Comparison of ENCODE assay signal across 11 cellular contexts in the genomic region with DNA sequence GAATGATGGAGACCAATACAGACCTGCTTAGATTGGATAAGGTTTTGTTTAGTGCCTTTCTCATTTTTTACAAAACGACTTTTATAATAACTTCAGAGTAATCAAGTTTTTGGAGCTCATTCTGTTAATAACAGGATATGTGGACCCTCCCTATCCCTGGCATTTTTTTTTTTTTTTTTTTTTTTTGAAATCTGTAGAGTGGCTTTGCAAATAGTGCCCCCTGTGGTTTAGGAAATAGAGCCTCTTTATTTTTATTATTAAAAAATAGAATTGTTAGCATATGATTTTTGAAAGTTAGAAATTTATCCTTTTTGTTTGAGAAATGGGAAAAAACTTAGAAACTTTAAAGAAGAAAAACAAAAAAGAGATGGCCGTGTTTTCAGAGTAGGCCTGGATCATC. TPM values are rescaled to one million over a fixed set of nuclear protein-coding genes. Genes with fewer than 3 reads are reported as not detected.
DNase-seq lines count a peak whose midpoint lies in the region; ATAC-seq and TF ChIP-seq lines count a peak whose summit lies in the region.
"Had no signal": no experiment of that assay in that cellular context is flagged by ENCODE, and none has a peak within 500 bp of the region (broad histone marks: within the 10 kb centered on the region; RNA-seq: fewer than 3 reads in every experiment).

No MANE protein-coding gene starts in this region.

- no peak for DNase-seq in body of pancreas
- DNase-seq in lung microvascular endothelial cell (ENCODE audit: low read depth in 2 of 2) = peak; percentile 27 to 28
- no peak for DNase-seq in G401 (ENCODE audit: low spot score)
- DNase-seq in Caco-2 = no peak
- DNase-seq: activated CD8-positive, alpha-beta memory T cell treated with anti-CD3 and anti-CD28 coated beads for 24 hours; activated naive CD8-positive, alpha-beta T cell treated with anti-CD3 and anti-CD28 coated beads, Interleukin-2, amount 50 U/mL, for 24 hours had no signal

- H3K4me1 Mint-ChIP-seq in IgD-negative memory B cell (peaks cover 46 to 50% (median 48%) of the 10 kb centered on the region in 3 donors), Caco-2 (ENCODE audit: low read depth, unreplicated experiment) (no peaks in the 10 kb centered on the region)

- no peaks in the 10 kb centered on the region for H3K9me3 ChIP-seq in body of pancreas
- H3K9me3 ChIP-seq in Caco-2 = no peaks in the 10 kb centered on the region
- H3K9me3 ChIP-seq: neutrophil had no signal

- H3K27me3 ChIP-seq in body of pancreas (no peaks in the 10 kb centered on the region), Caco-2 (replicated peaks; ENCODE audit: control insufficient read depth, insufficient read depth, low read length) (no peaks in the 10 kb centered on the region)
- H3K27me3 ChIP-seq: neutrophil had no signal

- intact Hi-C loops in body of pancreas (cut with DNase I) (loop anchor here (10.0 kb wide), 1 partner anchor 54 kb away; no protein-coding TSS in a partner anchor), Caco-2 (cut with micrococcal nuclease; ENCODE audit: unreplicated experiment) (loop anchor here (1.0 kb wide), 2 partner anchors 59 to 180 kb away; no protein-coding TSS in a partner anchor)

- peaks cover 13% of the 10 kb centered on the region for H3K4me1 ChIP-seq in body of pancreas
- no peaks in the 10 kb centered on the region for H3K4me1 ChIP-seq in Caco-2

- no TSS peak for BruUV-seq in Caco-2 (replicated peaks; lab: Mats Ljungman, UMichigan)

- TF ChIP-seq CTCF in C4-2B (conservative IDR thresholded peaks at IDR 0.05) (peak; percentile 65), body of pancreas (IDR thresholded peaks at IDR 0.05) (peak in 4 of 7 experiments; percentile 13 to 42 (median 35)), Caco-2 (IDR thresholded peaks at IDR 0.05; ENCODE audit: insufficient read depth in 1 of 2, low read depth in 1 of 2, low read length in 1 of 2, severe bottlenecking in 1 of 2, unreplicated experiment in 1 of 2) (peak in 1 of 2 experiments; percentile 38)

- no peak for ATAC-seq in body of pancreas
- no peak for ATAC-seq in GM19455 (IDR thresholded peaks at IDR 0.05; ENCODE audit: unreplicated experiment)
- ATAC-seq in GM21423 (IDR thresholded peaks at IDR 0.05; ENCODE audit: unreplicated experiment) = no peak
- ATAC-seq: activated naive CD8-positive, alpha-beta T cell treated with anti-CD3 and anti-CD28 coated beads, Interleukin-2, amount 50 U/mL, for 24 hours had no signal

- 67 to 72% methylated on average over 2 of the region's 2 CpGs for WGBS in body of pancreas, 2 donors

- in situ Hi-C loops in G401 (cut with HindIII; ENCODE audit: low sequenced_read_pairs) = no loop called here

- H3K27ac Mint-ChIP-seq in IgD-negative memory B cell (peak overlapping the region in 1 of 3 donors; percentile 16), Caco-2 (ENCODE audit: unreplicated experiment) (no peak overlapping the region)
- H3K27ac Mint-ChIP-seq: activated naive CD8-positive, alpha-beta T cell treated with anti-CD3 and anti-CD28 coated beads, Interleukin-2, amount 50 U/mL, for 24 hours had no signal

- TF ChIP-seq POLR2A in body of pancreas (IDR thresholded peaks at IDR 0.05) = no peak

- peaks cover 8% of the 10 kb centered on the region for H3K36me3 Mint-ChIP-seq in IgD-negative memory B cell
- H3K36me3 Mint-ChIP-seq in Caco-2 (ENCODE audit: insufficient read depth, unreplicated experiment) = peaks cover 8% of the 10 kb centered on the region

- CTCF ChIA-PET in Caco-2 (lab: Charles Lee) = no interaction called here

- no peaks in the 10 kb centered on the region for H3K36me3 ChIP-seq in body of pancreas (replicated peaks in 1 of 2; ENCODE audit: insufficient read depth in 1 of 2, low read depth in 2 of 2)
- no peaks in the 10 kb centered on the region; the same call in 1 of the 2 replicates for H3K36me3 ChIP-seq in Caco-2 (ENCODE audit: control insufficient read depth, insufficient read depth, low read length)

- H3K27me3 Mint-ChIP-seq in IgD-negative memory B cell = no peaks in the 10 kb centered on the region
- H3K27me3 Mint-ChIP-seq in Caco-2 (ENCODE audit: insufficient read depth, unreplicated experiment) = no peaks in the 10 kb centered on the region
- H3K27me3 Mint-ChIP-seq: activated naive CD8-positive, alpha-beta T cell treated with anti-CD3 and anti-CD28 coated beads, Interleukin-2, amount 50 U/mL, for 24 hours had no signal

- H3K4me3 Mint-ChIP-seq in IgD-negative memory B cell = peak overlapping the region in 3 of 4 donors; percentile 18 to 57 (median 43)
- H3K4me3 Mint-ChIP-seq in Caco-2 (ENCODE audit: unreplicated experiment) = no peak overlapping the region
- H3K4me3 Mint-ChIP-seq: activated naive CD8-positive, alpha-beta T cell treated with anti-CD3 and anti-CD28 coated beads, Interleukin-2, amount 50 U/mL, for 24 hours had no signal

- H3K9me3 Mint-ChIP-seq in IgD-negative memory B cell (no peaks in the 10 kb centered on the region), Caco-2 (ENCODE audit: unreplicated experiment) (no peaks in the 10 kb centered on the region)
- H3K9me3 Mint-ChIP-seq: activated naive CD8-positive, alpha-beta T cell treated with anti-CD3 and anti-CD28 coated beads, Interleukin-2, amount 50 U/mL, for 24 hours had no signal

- POLR2A ChIA-PET in Caco-2 (lab: Charles Lee) = no interaction called here

- H3K27ac ChIP-seq in C4-2B (no peak overlapping the region), body of pancreas (no peak overlapping the region)
- H3K27ac ChIP-seq: neutrophil had no signal

- no peak overlapping the region for H3K4me3 ChIP-seq in body of pancreas
- H3K4me3 ChIP-seq in Caco-2 (ENCODE audit: low read depth, low read length) = no peak overlapping the region

RNA-seq across cellular contexts. Expression of a gene that starts 11.4 kb away (rescaled TPM):
- 10.0 TPM for polyA plus RNA-seq in IgD-negative memory B cell
- total RNA-seq in body of pancreas (10 to 100 TPM; 17.5 to 22.6 TPM), lung microvascular endothelial cell (53.6 and 79.6 TPM in 2 replicates), Caco-2 (2022) (19.6 and 20.5 TPM in 2 replicates)
- 58.7 and 60.1 TPM in 2 replicates for total RNA-seq in G401 (2014; rRNA removed; shearing (Covaris generic))

RNA-seq across cellular contexts. Expression of a gene that starts 49.7 kb away (rescaled TPM):
- polyA plus RNA-seq in IgD-negative memory B cell = not detected
- 1 to 10 TPM; 3.9 to 5.6 TPM for total RNA-seq in body of pancreas
- total RNA-seq in lung microvascular endothelial cell = 27.6 and 144 TPM in 2 replicates
- total RNA-seq in G401 (2014; rRNA removed; shearing (Covaris generic)) = 3.3 and 4.2 TPM in 2 replicates
- 0.41 and 0.51 TPM in 2 replicates for total RNA-seq in Caco-2 (2022)

Comparison
In these comparisons a context has a peak if more than half of its experiments do, and no peak if none do; other contexts are left out.
1. DNase-seq: peak in lung microvascular endothelial cell (2 of 2); none in body of pancreas (0 of 4), G401 (single experiment) and Caco-2 (0 of 2).